21 cellular contexts compared by ENCODE assay signal in the genomic region with DNA sequence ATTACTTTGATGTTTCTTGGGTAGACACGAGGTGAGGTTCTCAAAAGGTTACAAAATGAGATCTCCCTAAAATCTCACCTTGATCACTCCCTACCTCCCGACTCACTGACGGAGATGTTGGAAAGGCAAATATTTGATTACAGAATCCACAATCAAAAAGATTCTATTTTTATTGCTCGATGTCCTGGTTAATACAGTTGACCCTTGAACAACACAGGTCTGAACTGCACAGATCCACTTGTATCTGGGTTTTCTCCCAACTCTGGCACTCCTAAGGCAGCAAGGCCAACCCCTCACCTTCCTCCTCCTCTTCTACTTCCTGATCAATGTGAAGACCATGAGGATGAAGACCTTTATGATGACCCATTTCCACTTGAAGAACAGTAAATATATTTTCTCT.
"Had no signal": no experiment of that assay in that cellular context is flagged by ENCODE, and none has a peak within 500 bp of the region (broad histone marks: within the 10 kb centered on the region; RNA-seq: fewer than 3 reads in every experiment).

No MANE protein-coding gene starts in this region.

- H3K4me3 Mint-ChIP-seq: activated CD4-positive, alpha-beta T cell treated with anti-CD3 and anti-CD28 coated beads, Interleukin-2, amount 10 ng/mL, durations not matched to agents 24 days and 14 days; central memory CD8-positive, alpha-beta T cell; naive thymus-derived CD4-positive, alpha-beta T cell had no signal

- H3K4me1 ChIP-seq: gastrocnemius medialis, heart left ventricle, thyroid gland had no signal

- H3K27me3 Mint-ChIP-seq: activated CD4-positive, alpha-beta T cell treated with anti-CD3 and anti-CD28 coated beads, Interleukin-2, amount 10 ng/mL, durations not matched to agents 24 days and 14 days; central memory CD8-positive, alpha-beta T cell; naive thymus-derived CD4-positive, alpha-beta T cell had no signal

- H3K9me3 Mint-ChIP-seq: central memory CD8-positive, alpha-beta T cell; naive thymus-derived CD4-positive, alpha-beta T cell had no signal

- H3K27ac Mint-ChIP-seq: activated CD4-positive, alpha-beta T cell treated with anti-CD3 and anti-CD28 coated beads, Interleukin-2, amount 10 ng/mL, durations not matched to agents 24 days and 14 days had no signal

- ATAC-seq: esophagus mucosa, gastrocnemius medialis, heart left ventricle, left ventricle myocardium superior had no signal

- H3K27ac ChIP-seq: brain microvascular endothelial cell, gastrocnemius medialis, heart left ventricle, thyroid gland had no signal

- H3K9me3 ChIP-seq: gastrocnemius medialis, heart left ventricle, thyroid gland had no signal

- DNase-seq: activated CD4-positive, alpha-beta T cell treated with anti-CD3 and anti-CD28 coated beads, Interleukin-2, amount 10 ng/mL, durations not matched to agents 24 days and 14 days; activated CD8-positive, alpha-beta memory T cell treated with anti-CD3 and anti-CD28 coated beads, Interleukin-2, amount 50 U/mL, for 4 hours; activated effector memory CD4-positive, alpha-beta T cell treated with Interleukin-2 at 50 U/mL for 16 hours; activated naive CD4-positive, alpha-beta T cell treated with anti-CD3 and anti-CD28 coated beads, Interleukin-2, amount 50 U/mL, for 16 hours; activated T-cell treated with anti-CD3 and anti-CD28 coated beads, Interleukin-2, amount 50 U/mL, for 48 hours; amniotic stem cell; brain microvascular endothelial cell; cortex of kidney; effector CD4-positive, alpha-beta T cell; gastrocnemius medialis; heart left ventricle; left ventricle myocardium superior; mesenchymal stem cell; naive thymus-derived CD4-positive, alpha-beta T cell; stimulated activated CD4-positive, alpha-beta T cell treated with anti-CD3 and anti-CD28 coated beads, Interleukin-1b, Interleukin-23, amount 100 ng/mL, for 48 hours; stimulated activated naive CD4-positive, alpha-beta T cell treated with Interleukin-2 at 50 U/mL for 16 hours; T-helper 1 cell; T-helper 9 cell; thyroid gland had no signal

- H3K4me3 ChIP-seq: gastrocnemius medialis, heart left ventricle, thyroid gland had no signal

- H3K27me3 ChIP-seq: brain microvascular endothelial cell, gastrocnemius medialis, heart left ventricle, thyroid gland had no signal
